In genomic region chr10:123295644-123296043, GRCh38 we compare ENCODE assay signal across 22 cellular contexts.
"Had no signal": no experiment of that assay in that cellular context is flagged by ENCODE, and none has a peak within 500 bp of the region (broad histone marks: within the 10 kb centered on the region; RNA-seq: fewer than 3 reads in every experiment).

No MANE protein-coding gene starts in this region.

- H3K9me3 ChIP-seq: esophagus squamous epithelium, spleen, stomach, thoracic aorta had no signal

- H3K27me3 ChIP-seq: esophagus squamous epithelium, gastroesophageal sphincter, right lobe of liver, spleen, stomach had no signal

- DNase-seq: effector memory CD8-positive, alpha-beta T cell; esophagus squamous epithelium; foreskin fibroblast; glutamatergic neuron; islet precursor cell; mammary epithelial cell; naive thymus-derived CD4-positive, alpha-beta T cell; nephron progenitor cell; psoas muscle; retina; right lobe of liver; spleen; stimulated activated CD4-positive, alpha-beta T cell treated with anti-CD3 and anti-CD28 coated beads, Interleukin-15, amount 100 ng/mL, for 24 hours; stimulated activated CD4-positive, alpha-beta T cell treated with anti-CD3 and anti-CD28 coated beads, Interleukin-1b, Interleukin-23, amount 100 ng/mL, for 48 hours; stimulated activated naive CD4-positive, alpha-beta T cell; stomach; substantia nigra; trophoblast cell had no signal

- H3K4me1 ChIP-seq: esophagus squamous epithelium, gastroesophageal sphincter, psoas muscle, right lobe of liver, spleen, stomach had no signal

- ATAC-seq: effector memory CD8-positive, alpha-beta T cell; gastroesophageal sphincter; left lobe of liver; naive thymus-derived CD4-positive, alpha-beta T cell; psoas muscle; right lobe of liver had no signal

- H3K4me3 ChIP-seq: esophagus squamous epithelium, gastroesophageal sphincter, psoas muscle, right lobe of liver, spleen, stomach, thoracic aorta had no signal

- H3K27ac ChIP-seq: epithelial cell of prostate, esophagus squamous epithelium, gastroesophageal sphincter, psoas muscle, right lobe of liver, spleen, stomach, thoracic aorta had no signal

- H3K36me3 ChIP-seq: esophagus squamous epithelium, gastroesophageal sphincter, right lobe of liver, spleen, stomach, thoracic aorta had no signal
